ENCODE assay signal across 8 cellular contexts in genomic region chr4:16225996-16226815, GRCh38. TPM values are rescaled to one million over a fixed set of nuclear protein-coding genes. Genes with fewer than 3 reads are reported as not detected.
DNase-seq lines count a peak whose midpoint lies in the region; ATAC-seq, FAIRE-seq and TF ChIP-seq lines count a peak whose summit lies in the region.

TAPT1 (minus strand) TSS chr4:16226471; CDS start chr4:16226457, 14 bp downstream.

- H3K4me2 ChIP-seq in A549, result peak within 1 kb of the TSS; percentile 88

- peak; percentile 35 for TF ChIP-seq POLR2A in A549 (IDR thresholded peaks at IDR 0.05; ENCODE audit: low read length)

- POLR2A ChIA-PET in A549 (lab: Yijun Ruan, JAX), result no interaction called here

- H3K4me3 ChIP-seq in A549, result peak within 1 kb of the TSS; percentile 95

- CTCF ChIA-PET in A549 (lab: Yijun Ruan, JAX), result interaction anchor here (2.9 kb wide), 1 partner anchor 21 kb away, joined by 10 read pairs; no protein-coding TSS in a partner anchor

- DNase-seq in A549 (ENCODE audit: low read depth in 1 of 2, low spot score in 1 of 2), result peak; percentile 38 to 48
- peak; percentile 49 for DNase-seq in NCI-H345 (lab: John Stamatoyannopoulos, UW)
- peak; percentile 90 for DNase-seq in activated CD8-positive, alpha-beta memory T cell treated with anti-CD3 and anti-CD28 coated beads for 24 hours
- peak; percentile 60 for DNase-seq in effector CD4-positive, alpha-beta T cell
- DNase-seq in lung microvascular endothelial cell (ENCODE audit: low read depth in 2 of 2), result peak; percentile 66 to 74
- DNase-seq in stimulated activated CD8-positive, alpha-beta memory T cell treated with anti-CD3 and anti-CD28 coated beads, Interleukin-12 subunit alpha, Interleukin-12 subunit beta, amount 100 ng/mL, for 1 hour (ENCODE audit: low read depth), result peak; percentile 57

- peaks cover 26% of the 10 kb centered on the region for H3K4me1 ChIP-seq in A549

- TF ChIP-seq EP300 in A549 (IDR thresholded peaks at IDR 0.05), result no peak

- peak; percentile 62 to 80 for ATAC-seq in A549
- ATAC-seq in GM18519 (IDR thresholded peaks at IDR 0.05; ENCODE audit: low FRiP score, unreplicated experiment), result peak; percentile 50
- ATAC-seq in HG02981 (IDR thresholded peaks at IDR 0.05; ENCODE audit: unreplicated experiment), result peak; percentile 64

- FAIRE-seq in A549 (lab: Jason Lieb, UNC), result no peak

- no peak for TF ChIP-seq RAD21 in A549 (conservative IDR thresholded peaks at IDR 0.05 in 1 of 2, IDR thresholded peaks at IDR 0.05 in 1 of 2)

- H3K9me3 ChIP-seq in A549, result no peaks in the 10 kb centered on the region

- H3K27ac ChIP-seq in A549, result peak within 1 kb of the TSS; percentile 100

- no CpG with 5 or more reads among the region's 135 CpGs for whole genome bisulfite sequencing in A549 (ENCODE audit: missing lambda C conversion rate)

- TF ChIP-seq CTCF in A549 (IDR thresholded peaks at IDR 0.05), result no peak

TF ChIP-seq in A549, 52 proteins besides CTCF, POLR2A, EP300 and RAD21:
- TF ChIP-seq, protein P1, sequence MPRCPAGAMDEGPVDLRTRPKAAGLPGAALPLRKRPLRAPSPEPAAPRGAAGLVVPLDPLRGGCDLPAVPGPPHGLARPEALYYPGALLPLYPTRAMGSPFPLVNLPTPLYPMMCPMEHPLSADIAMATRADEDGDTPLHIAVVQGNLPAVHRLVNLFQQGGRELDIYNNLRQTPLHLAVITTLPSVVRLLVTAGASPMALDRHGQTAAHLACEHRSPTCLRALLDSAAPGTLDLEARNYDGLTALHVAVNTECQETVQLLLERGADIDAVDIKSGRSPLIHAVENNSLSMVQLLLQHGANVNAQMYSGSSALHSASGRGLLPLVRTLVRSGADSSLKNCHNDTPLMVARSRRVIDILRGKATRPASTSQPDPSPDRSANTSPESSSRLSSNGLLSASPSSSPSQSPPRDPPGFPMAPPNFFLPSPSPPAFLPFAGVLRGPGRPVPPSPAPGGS (IDR thresholded peaks at IDR 0.05), result peak; percentile 56; the same call in 1 of the 3 replicates
- TF ChIP-seq KDM5A (IDR thresholded peaks at IDR 0.05) (no peak), JUN (IDR thresholded peaks at IDR 0.05) (peak in 1 of 2 experiments; percentile 47; a peak in 2 of 5 replicates)
- TF ChIP-seq, protein P2, sequence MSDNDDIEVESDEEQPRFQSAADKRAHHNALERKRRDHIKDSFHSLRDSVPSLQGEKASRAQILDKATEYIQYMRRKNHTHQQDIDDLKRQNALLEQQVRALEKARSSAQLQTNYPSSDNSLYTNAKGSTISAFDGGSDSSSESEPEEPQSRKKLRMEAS (IDR thresholded peaks at IDR 0.05), result 0 out of 2 replicates have a peak, but pooled peaks have one; percentile 32
TF ChIP-seq in A549: peak in this region for 3.

RNA-seq across cellular contexts. Expression of gene TAPT1, which starts in this region (rescaled TPM):
- polyA plus RNA-seq in A549 (2011; rRNA removed), result 17.1 and 20.2 TPM in 2 replicates
- polyA plus RNA-seq in A549 (2012; cell fraction: cytosol; rRNA removed), result 3.6 and 4.8 TPM in 2 replicates
- polyA plus RNA-seq in A549 (2012; cell fraction: nucleus; rRNA removed), result 4.5 and 5.9 TPM in 2 replicates
- polyA plus RNA-seq in A549 (2017; fragmentation: RNase III; extraction: RNeasy Plus Mini Kit Qiagen cat#74134 plus additional on column Dnase treatment), result 11.0 to 13.7 TPM (median 11.5 TPM) in 3 replicates
- 12.4 and 18.0 TPM in 2 replicates for polyA minus RNA-seq in A549 (2011; rRNA and poly(A)+ RNA removed)
- total RNA-seq in lung microvascular endothelial cell, result 7.8 and 14.5 TPM in 2 replicates

Comparison
In these comparisons a context has a peak if more than half of its experiments do, and no peak if none do; other contexts are left out.
1. Peak in every context shown above with its lines: DNase-seq, ATAC-seq, H3K4me3 ChIP-seq and H3K27ac ChIP-seq.